Comparison of ENCODE assay signal across 20 cellular contexts in the genomic region with DNA sequence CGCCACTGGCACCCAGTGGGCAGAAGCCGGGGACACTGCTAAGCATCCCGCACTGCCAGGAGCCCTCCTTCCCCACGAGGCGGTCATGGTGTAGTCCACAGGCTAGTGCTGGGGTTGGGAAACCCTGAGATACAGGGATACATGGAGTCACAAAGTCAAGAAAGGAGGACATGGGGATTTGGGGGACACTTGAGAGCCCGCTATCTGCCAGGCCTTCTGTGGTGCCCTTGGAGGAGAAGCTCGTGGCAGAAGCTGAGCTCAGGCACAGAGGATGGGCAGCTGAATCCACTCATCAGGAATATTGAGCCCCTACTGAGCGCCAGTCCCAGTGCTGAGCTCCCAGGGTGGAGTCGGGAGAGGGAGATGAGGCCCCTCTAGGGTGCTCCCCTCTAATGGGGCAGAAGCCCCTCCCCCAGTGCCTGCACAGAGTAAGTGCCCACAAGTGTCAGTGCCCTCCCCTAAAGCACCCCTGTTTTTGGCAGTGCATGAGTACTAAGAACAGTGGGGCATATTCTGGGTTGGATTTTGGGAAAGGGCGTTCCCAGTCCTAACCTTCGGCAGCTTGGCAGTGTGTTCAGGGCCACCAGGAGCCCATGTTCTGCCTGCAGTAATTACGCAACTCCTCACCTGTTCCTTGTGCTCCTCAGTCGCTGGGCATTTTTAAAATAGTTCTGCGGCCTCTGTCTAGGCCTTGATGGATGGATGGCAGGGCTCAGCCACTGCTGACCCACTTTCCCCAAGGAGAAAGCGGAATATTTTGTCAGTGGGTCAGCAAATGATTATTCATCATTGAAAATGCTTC. TPM values are rescaled to one million over a fixed set of nuclear protein-coding genes. Genes with fewer than 3 reads are reported as not detected.
DNase-seq lines count a peak whose midpoint lies in the region; ATAC-seq, FAIRE-seq and TF ChIP-seq lines count a peak whose summit lies in the region.
"Had no signal": no experiment of that assay in that cellular context is flagged by ENCODE, and none has a peak within 500 bp of the region (broad histone marks: within the 10 kb centered on the region; RNA-seq: fewer than 3 reads in every experiment).

No MANE protein-coding gene starts in this region.

- no peak overlapping the region for H2BK5ac ChIP-seq in H1 (ENCODE audit: low read depth, low read length)

- no peak overlapping the region for H2BK20ac ChIP-seq in H1 (ENCODE audit: low read length)

- FAIRE-seq in H1 (lab: Jason Lieb, UNC) = no peak
- FAIRE-seq: A549 had no signal

- no peak overlapping the region for H2BK12ac ChIP-seq in H1 (ENCODE audit: low read depth, low read length)

- H3K27me3 ChIP-seq in BLaER1 (no peaks in the 10 kb centered on the region), H1 (replicated peaks in 1 of 4; ENCODE audit: control insufficient read depth in 3 of 4, extremely low read depth in 1 of 4, insufficient read depth in 3 of 4, low read length in 3 of 4) (peaks cover 14 to 42% (median 33%) of the 10 kb centered on the region in 4 experiments), neural progenitor cell (peaks cover 98% of the 10 kb centered on the region), foreskin keratinocyte (peaks cover 46% of the 10 kb centered on the region)

- no peaks in the 10 kb centered on the region for H3K9me3 ChIP-seq in BLaER1
- no peaks in the 10 kb centered on the region for H3K9me3 ChIP-seq in KOPT-K1 (ENCODE audit: insufficient read depth, low read length, poor library complexity, severe bottlenecking)
- H3K9me3 ChIP-seq in H1 (ENCODE audit: insufficient read depth in 2 of 2, low read depth in 1 of 2, low read length in 1 of 2) = peaks cover 19 to 84% of the 10 kb centered on the region in 2 experiments
- no peaks in the 10 kb centered on the region for H3K9me3 ChIP-seq in neural progenitor cell (ENCODE audit: low read depth)
- H3K9me3 ChIP-seq: A549 had no signal

- peaks cover 6% of the 10 kb centered on the region; the same call in 1 of the 2 replicates for H4K20me1 ChIP-seq in BLaER1
- H4K20me1 ChIP-seq in H1 (replicated peaks in 1 of 2; ENCODE audit: control insufficient read depth in 1 of 2, insufficient read depth in 2 of 2, low read length in 2 of 2) = no peaks in the 10 kb centered on the region
- peaks cover 11% of the 10 kb centered on the region for H4K20me1 ChIP-seq in neural progenitor cell (ENCODE audit: low read depth)

- no peak overlapping the region for H4K8ac ChIP-seq in H1 (ENCODE audit: extremely low read depth, insufficient read depth, low read length)

- no peak for TF ChIP-seq POLR2A in H1 (IDR thresholded peaks at IDR 0.05; ENCODE audit: control extremely low read depth in 1 of 2, low read depth in 2 of 2, low read length in 2 of 2)

- H3K36me3 Mint-ChIP-seq in neural progenitor cell = no peaks in the 10 kb centered on the region

- no peak overlapping the region for H2BK15ac ChIP-seq in H1 (ENCODE audit: low read length)

- H2BK120ac ChIP-seq in H1 (replicated peaks; ENCODE audit: low read depth, low read length) = no peak overlapping the region

- H2AFZ ChIP-seq in H1 (ENCODE audit: low read length) = no peak overlapping the region
- no peak overlapping the region for H2AFZ ChIP-seq in neural progenitor cell (replicated peaks)
- H2AFZ ChIP-seq: GM23248, PC-9 had no signal

- H4K5ac ChIP-seq in H1 (ENCODE audit: insufficient read length, low read depth, low read length) = no peak overlapping the region

- no peak overlapping the region for H3K56ac ChIP-seq in H1 (replicated peaks; ENCODE audit: insufficient read length, low read depth, low read length)

- H3K4me3 Mint-ChIP-seq in neural progenitor cell = peak overlapping the region; percentile 71

- peaks cover 3% of the 10 kb centered on the region for H3K9me3 Mint-ChIP-seq in neural progenitor cell

- H3K14ac ChIP-seq in H1 (ENCODE audit: insufficient read length) = no peak overlapping the region

- peak overlapping the region; percentile 96 for H3K9ac ChIP-seq in BLaER1
- no peak overlapping the region for H3K9ac ChIP-seq in H1 (replicated peaks in 1 of 4; ENCODE audit: extremely low read depth in 1 of 4, low read depth in 3 of 4, low read length in 3 of 4)
- no peak overlapping the region for H3K9ac ChIP-seq in neural progenitor cell
- H3K9ac ChIP-seq: GM23248 had no signal

- H3K4me2 ChIP-seq in BLaER1 (peak overlapping the region; percentile 99), H1 (ENCODE audit: insufficient read depth in 1 of 2, low read depth in 2 of 2, low read length in 2 of 2) (no peak overlapping the region), neural progenitor cell (no peak overlapping the region)
- H3K4me2 ChIP-seq: A549, PC-9 had no signal

- H3K4ac ChIP-seq in H1 (replicated peaks; ENCODE audit: insufficient read length, low read depth, low read length) = no peak overlapping the region

- no peak overlapping the region for H3K23ac ChIP-seq in H1 (ENCODE audit: insufficient read length)

- peaks cover 42% of the 10 kb centered on the region for H3K27me3 Mint-ChIP-seq in neural progenitor cell (ENCODE audit: insufficient read depth, low read depth)

- CTCF ChIA-PET in H1 (lab: Charles Lee; ENCODE audit: partially characterized antibody) = interaction anchor here (0.6 to 1.8 kb wide), 2 partner anchors 18 to 28 kb away, joined by 3 to 4 read pairs; no protein-coding TSS in a partner anchor

- TF ChIP-seq CTCF in H1 (IDR thresholded peaks at IDR 0.05; ENCODE audit: control extremely low read depth in 1 of 3, insufficient read depth in 1 of 3, low read depth in 1 of 3, low read length in 3 of 3) (no peak), neural progenitor cell (IDR thresholded peaks at IDR 0.05) (no peak), foreskin keratinocyte (conservative IDR thresholded peaks at IDR 0.05) (no peak)

- no peak overlapping the region for H4K91ac ChIP-seq in H1 (replicated peaks; ENCODE audit: insufficient read length, low read length)

- H3K4me3 ChIP-seq in BLaER1 (peak overlapping the region; percentile 90), H1 (ENCODE audit: extremely low read depth in 1 of 4, insufficient read depth in 2 of 4, low read depth in 3 of 4, low read length in 4 of 4) (no peak overlapping the region), neural progenitor cell (no peak overlapping the region)
- H3K4me3 ChIP-seq: A549, GM23248, PC-9 had no signal

- DNase-seq in H1 (ENCODE audit: low read depth in 1 of 2, low spot score in 2 of 2) = no peak
- no peak for DNase-seq in neural progenitor cell (ENCODE audit: low spot score)
- DNase-seq in foreskin keratinocyte = no peak
- DNase-seq: DMS79 treated with DMSO at 0.1 percent for 48 hours, GM23248, KG1, NCI-H1417 treated with DMSO at 0.1 percent for 48 hours, NCI-H1930, NCI-H2171, NCI-H526, PC-9 had no signal

- WGBS in H1 (ENCODE audit: extremely low coverage in 1 of 2, insufficient coverage in 1 of 2, insufficient read length in 1 of 2, insufficient replicate concordance in 2 of 2, low coverage in 1 of 2, low lambda C conversion rate in 2 of 2, missing lambda C conversion rate in 1 of 2), 2 experiments = 86% methylated on average over 15 of the region's 15 CpGs; no CpG with 5 or more reads in 1 of the 2 experiments

- no peaks in the 10 kb centered on the region for H3F3A ChIP-seq in neural progenitor cell (ENCODE audit: low read depth)

- H3K23me2 ChIP-seq in H1 (ENCODE audit: low read depth, low read length) = no peaks in the 10 kb centered on the region; the same call in 1 of the 2 replicates

- TF ChIP-seq RAD21 in H1 (IDR thresholded peaks at IDR 0.05 in 1 of 2, conservative IDR thresholded peaks at IDR 0.05 in 1 of 2; ENCODE audit: low read depth in 2 of 2, low read length in 2 of 2) = no peak

- H3K27ac ChIP-seq in BLaER1 = peak overlapping the region; percentile 96
- peak overlapping the region; percentile 93 for H3K27ac ChIP-seq in KOPT-K1 (ENCODE audit: low read depth, low read length, poor library complexity, severe bottlenecking)
- no peak overlapping the region for H3K27ac ChIP-seq in H1 (ENCODE audit: low read depth, low read length)
- no peak overlapping the region for H3K27ac ChIP-seq in neural progenitor cell
- H3K27ac ChIP-seq in foreskin keratinocyte = no peak overlapping the region
- H3K27ac ChIP-seq: A549, GM23248, PC-9, RWPE1 had no signal

- no peaks in the 10 kb centered on the region for H3K79me1 ChIP-seq in H1 (ENCODE audit: low read depth, low read length)

- H3K27ac Mint-ChIP-seq in neural progenitor cell = peak overlapping the region; percentile 46

- no peak for ATAC-seq in HG03565 (IDR thresholded peaks at IDR 0.05; ENCODE audit: unreplicated experiment)
- ATAC-seq in HG02852 (IDR thresholded peaks at IDR 0.05; ENCODE audit: unreplicated experiment) = no peak
- ATAC-seq in GM19463 (IDR thresholded peaks at IDR 0.05; ENCODE audit: unreplicated experiment) = no peak
- no peak for ATAC-seq in foreskin keratinocyte

- POLR2A ChIA-PET in H1 (lab: Charles Lee; ENCODE audit: partially characterized antibody) = no interaction called here

- peaks cover 33% of the 10 kb centered on the region for H3K36me3 ChIP-seq in BLaER1
- H3K36me3 ChIP-seq in KOPT-K1 (ENCODE audit: insufficient read depth, low read length) = 0 out of 2 replicates have a peak, but pooled peaks cover 3% of the 10 kb centered on the region
- H3K36me3 ChIP-seq in H1 (ENCODE audit: control insufficient read depth in 2 of 4, insufficient read depth in 4 of 4, low read length in 3 of 4) = no peaks in the 10 kb centered on the region; a peak in 1 of 8 replicates
- H3K36me3 ChIP-seq in neural progenitor cell = no peaks in the 10 kb centered on the region

- no peak overlapping the region for H2AK5ac ChIP-seq in H1 (ENCODE audit: low read depth, low read length)

- H3K4me1 Mint-ChIP-seq in neural progenitor cell = peaks cover 14% of the 10 kb centered on the region
- H3K4me1 Mint-ChIP-seq: CD14-positive monocyte had no signal

- H3K4me1 ChIP-seq in BLaER1 (peaks cover 61% of the 10 kb centered on the region), H1 (replicated peaks in 1 of 4; ENCODE audit: control insufficient read depth in 3 of 4, insufficient read depth in 4 of 4, low read length in 3 of 4) (peaks cover 0 to 2% (median 0%) of the 10 kb centered on the region in 4 experiments; a peak in 3 of 7 replicates), neural progenitor cell (no peaks in the 10 kb centered on the region), foreskin keratinocyte (no peaks in the 10 kb centered on the region)
- H3K4me1 ChIP-seq: A549 had no signal

- H3K79me2 ChIP-seq in H1 (ENCODE audit: control insufficient read depth in 1 of 2, insufficient read depth in 2 of 2, low read length in 2 of 2) = no peaks in the 10 kb centered on the region
- no peaks in the 10 kb centered on the region for H3K79me2 ChIP-seq in neural progenitor cell (ENCODE audit: low read depth)

- no peak for TF ChIP-seq EP300 in H1 (IDR thresholded peaks at IDR 0.05; ENCODE audit: borderline replicate concordance in 1 of 2, low read depth in 2 of 2, low read length in 2 of 2)

- no peak overlapping the region for H3K18ac ChIP-seq in H1 (ENCODE audit: extremely low read depth, low read length)

RNA-seq across cellular contexts. Expression of a gene that starts 25.5 kb away (rescaled TPM):
- total RNA-seq in H1 (2021; fragmentation: NEBNext Ultra II Directional; extraction: Animal tissue kit (Norgen Biotek cat#: 25700)) = 0.13 TPM in 1 of 2 replicates, not detected in the other
- polyA plus RNA-seq in H1 (2011; rRNA removed) (0.03 and 0.05 TPM in 2 replicates), foreskin keratinocyte (28.1 and 29.4 TPM in 2 replicates)
- 0.03 TPM for polyA plus RNA-seq in H1 (2011; cell fraction: cytosol; rRNA removed)
- not detected for polyA plus RNA-seq in H1 (2011; cell fraction: nucleus; rRNA removed)
- polyA plus RNA-seq in H1 (2012, experiment 1 of 2) = 0.09 to 0.11 TPM in 2 of 4 replicates, not detected in the others
- not detected for polyA plus RNA-seq in H1 (2012, experiment 2 of 2)
- 0.30 TPM for polyA plus RNA-seq in H1 (2013, experiment 1 of 2)
- 0.22 TPM for polyA plus RNA-seq in H1 (2013, experiment 2 of 2)
- polyA minus RNA-seq in H1 (2011; rRNA and poly(A)+ RNA removed) = not detected in 2 replicates
- polyA minus RNA-seq in H1 (2011; cell fraction: cytosol; rRNA and poly(A)+ RNA removed) = not detected
- polyA minus RNA-seq in H1 (2011; cell fraction: nucleus; rRNA and poly(A)+ RNA removed) = not detected
- total RNA-seq in neural progenitor cell (ENCODE audit: low replicate concordance) (0.22 and 1.4 TPM in 2 replicates), foreskin keratinocyte (28.3 and 34.0 TPM in 2 replicates)
- total RNA-seq: GM23248, M059J had no signal
- polyA plus RNA-seq: A549, GM23248 had no signal

Comparison
In these comparisons a context has a peak if more than half of its experiments do, and no peak if none do; other contexts are left out.
1. H3K27ac ChIP-seq: peak in BLaER1 (single experiment) and KOPT-K1 (single experiment); none in H1 (single experiment), neural progenitor cell (single experiment) and foreskin keratinocyte (single experiment).
2. RNA of a gene that starts 25.5 kb away (total RNA-seq): 28.3 to 34.0 TPM in foreskin keratinocyte; 0.22 to 1.4 TPM in neural progenitor cell and 0.13 TPM in H1; every median in the first group is over 10 times any median in the second.